Comparison of ENCODE assay signal across 8 cellular contexts in the genomic region with DNA sequence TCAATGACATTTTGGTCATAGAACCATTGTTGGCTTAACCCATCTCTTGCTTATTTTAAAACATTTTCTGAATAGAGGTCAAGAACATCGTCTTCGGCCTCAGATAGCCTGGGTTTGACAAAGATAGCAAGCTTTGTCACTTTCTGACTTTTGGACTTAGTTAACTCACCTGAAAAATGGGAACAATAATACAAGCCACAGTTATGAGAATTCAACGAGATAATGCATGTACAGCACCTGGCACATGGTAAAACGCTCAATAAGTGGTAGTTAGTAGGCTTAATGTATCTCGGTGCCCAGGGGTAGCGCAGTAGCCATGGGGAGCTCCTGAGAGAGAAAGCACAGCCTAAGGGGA. TPM values are rescaled to one million over a fixed set of nuclear protein-coding genes. Genes with fewer than 3 reads are reported as not detected.
DNase-seq lines count a peak whose midpoint lies in the region; ATAC-seq and TF ChIP-seq lines count a peak whose summit lies in the region.

No MANE protein-coding gene starts in this region.

- H3K79me2 ChIP-seq in mammary epithelial cell (ENCODE audit: insufficient read depth, low read length) = peaks cover 79% of the 10 kb centered on the region

- H3K4me1 ChIP-seq in BLaER1 (peaks cover 49% of the 10 kb centered on the region), mammary epithelial cell (ENCODE audit: insufficient read depth, low read length) (peaks cover 18% of the 10 kb centered on the region), muscle layer of duodenum (ENCODE audit: control insufficient read depth in 1 of 2, insufficient read depth in 2 of 2, low read length in 2 of 2) (peaks cover 23 to 48% of the 10 kb centered on the region in 2 donors)

- H2AFZ ChIP-seq in mammary epithelial cell (ENCODE audit: low read depth, low read length) = peak overlapping the region; percentile 95

- intact Hi-C loops in mammary epithelial cell (cut with micrococcal nuclease) = loop anchor here (2.0 to 10.0 kb wide), 2 partner anchors 111 to 173 kb away; no protein-coding TSS in a partner anchor

- H3K4me2 ChIP-seq in BLaER1 (peak overlapping the region; percentile 91), mammary epithelial cell (ENCODE audit: insufficient read depth, low read depth, low read length) (peak overlapping the region; percentile 83)

- dilution Hi-C loops in mammary epithelial cell (cut with HindIII; ENCODE audit: low sequenced_read_pairs) = no loop called here

- CTCF ChIA-PET in mammary epithelial cell (lab: Charles Lee; ENCODE audit: low non-redundant PET) = interaction anchor here (0.7 kb wide), 1 partner anchor 43 kb away, joined by 4 read pairs; no protein-coding TSS in a partner anchor

- no TSS peak for BruUV-seq in mammary epithelial cell (replicated peaks; lab: Mats Ljungman, UMichigan)

- H3K4me3 ChIP-seq in BLaER1 (peak overlapping the region; percentile 94), mammary epithelial cell (replicated peaks in 1 of 3; ENCODE audit: insufficient read depth in 1 of 3, low read depth in 2 of 3, low read length in 3 of 3) (peak overlapping the region; percentile 67 to 98 (median 92)), muscle layer of duodenum (ENCODE audit: low read depth in 1 of 2, low read length in 2 of 2) (peak overlapping the region; percentile 79 to 91)

- H3K27me3 ChIP-seq in BLaER1 (no peaks in the 10 kb centered on the region), mammary epithelial cell (ENCODE audit: insufficient read depth, low read length) (no peaks in the 10 kb centered on the region), muscle layer of duodenum (ENCODE audit: low read depth, low read length) (no peaks in the 10 kb centered on the region)

- peak overlapping the region; percentile 84 for H3K9ac ChIP-seq in BLaER1
- H3K9ac ChIP-seq in mammary epithelial cell (ENCODE audit: insufficient read depth, low read length) = peak overlapping the region; percentile 51

- DNase-seq in mammary epithelial cell = no peak
- no peak for DNase-seq in stimulated activated CD4-positive, alpha-beta T cell treated with anti-CD3 and anti-CD28 coated beads, Interleukin-4, amount 100 ng/mL, for 1 hour
- DNase-seq in iPS-NIHi7 (ENCODE audit: extremely low spot score) = no peak
- no peak for DNase-seq in pons (ENCODE audit: low spot score)
- DNase-seq in AML-193 (lab: John Stamatoyannopoulos, UW) = no peak

- TF ChIP-seq CTCF in mammary epithelial cell (conservative IDR thresholded peaks at IDR 0.05 in 1 of 2, IDR thresholded peaks at IDR 0.05 in 1 of 2; ENCODE audit: extremely low read depth in 1 of 2, insufficient read depth in 1 of 2, low read depth in 1 of 2, low read length in 2 of 2) = no peak

- WGBS in mammary epithelial cell (ENCODE audit: low coverage, missing lambda C conversion rate) = 16% methylated on average over 6 of the region's 6 CpGs

- peaks cover 44% of the 10 kb centered on the region for H4K20me1 ChIP-seq in BLaER1
- H4K20me1 ChIP-seq in mammary epithelial cell (ENCODE audit: insufficient read depth, low read length) = no peaks in the 10 kb centered on the region

- ATAC-seq in HG02943 (IDR thresholded peaks at IDR 0.05; ENCODE audit: low read depth, unreplicated experiment) = peak; percentile 2

- in situ Hi-C loops in mammary epithelial cell (cut with MboI; ENCODE audit: low sequenced_read_pairs in 2 of 2) = loop anchor here in 1 of 2 donors (25.0 kb wide), 1 partner anchor 102 kb away; no protein-coding TSS in a partner anchor

- H3K27ac ChIP-seq in BLaER1 (peak overlapping the region; percentile 78), mammary epithelial cell (ENCODE audit: insufficient read depth, low read depth, low read length) (peak overlapping the region; percentile 4), muscle layer of duodenum (ENCODE audit: low read length) (peak overlapping the region; percentile 48)

- H3K9me3 ChIP-seq in BLaER1 (no peaks in the 10 kb centered on the region), mammary epithelial cell (replicated peaks; ENCODE audit: insufficient read depth, low read length) (no peaks in the 10 kb centered on the region), muscle layer of duodenum (ENCODE audit: control insufficient read depth in 1 of 2, low read length in 2 of 2) (no peaks in the 10 kb centered on the region)

- H3K36me3 ChIP-seq in BLaER1 (peaks cover 24% of the 10 kb centered on the region), mammary epithelial cell (ENCODE audit: insufficient read depth, low read length) (peaks cover 2% of the 10 kb centered on the region), muscle layer of duodenum (ENCODE audit: control insufficient read depth in 1 of 2, insufficient read depth in 2 of 2, low read length in 2 of 2) (peaks cover 8 to 18% of the 10 kb centered on the region in 2 donors)

RNA-seq across cellular contexts. Expression of a gene that starts 0.4 kb away (rescaled TPM):
- total RNA-seq in mammary epithelial cell = 10 to 100 TPM; 29.8 to 43.7 TPM
- polyA plus RNA-seq in mammary epithelial cell = 42.0 TPM
- polyA minus RNA-seq in mammary epithelial cell = 42.7 TPM

RNA-seq across cellular contexts. Expression of a gene that starts 4.7 kb away (rescaled TPM):
- 10 to 100 TPM; 15.2 to 16.2 TPM for total RNA-seq in mammary epithelial cell
- 22.9 TPM for polyA plus RNA-seq in mammary epithelial cell
- polyA minus RNA-seq in mammary epithelial cell = 15.9 TPM

Comparison
In these comparisons a context has a peak if more than half of its experiments do, and no peak if none do; other contexts are left out.
1. H3K27ac ChIP-seq: peak in every context shown above with its lines; median percentile 78 in BLaER1; 48 in muscle layer of duodenum; 4 in mammary epithelial cell.